In the genomic region with DNA sequence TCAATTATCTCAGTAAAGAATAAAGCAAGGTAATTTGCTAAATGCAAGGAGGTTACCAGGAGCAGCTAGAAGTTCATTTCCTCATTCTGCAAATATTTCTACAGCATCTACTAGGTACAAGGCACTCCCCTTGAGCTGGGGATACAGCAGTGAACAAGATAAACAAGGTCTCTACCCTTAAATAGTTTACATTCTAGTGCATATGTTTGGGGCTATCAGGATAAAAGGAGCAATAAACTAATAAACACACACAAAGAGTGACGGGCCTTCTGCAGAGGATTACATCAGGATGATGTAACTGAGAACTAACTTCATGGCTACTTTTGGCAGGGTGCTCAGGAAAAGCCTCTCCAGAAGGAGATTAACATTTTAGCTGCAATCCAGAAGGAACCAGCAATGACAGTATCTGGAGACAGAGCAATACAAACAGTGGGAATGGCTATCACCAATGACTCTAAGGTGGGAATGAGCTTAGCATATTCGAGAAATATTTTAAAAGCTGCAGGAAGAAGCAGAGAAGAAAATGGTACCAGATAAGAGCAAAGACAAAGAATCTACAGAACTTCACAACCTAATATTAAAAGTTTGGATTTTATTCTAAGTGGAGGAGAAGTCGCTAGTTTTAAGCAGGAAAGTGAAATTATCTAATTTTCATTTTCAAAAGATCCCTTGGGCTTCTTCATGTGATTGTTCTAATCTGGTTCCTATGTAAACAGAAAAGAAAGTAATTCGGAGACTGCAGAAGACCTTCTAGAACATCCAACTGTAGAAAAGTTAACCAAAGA, we compare ENCODE assay signal across 12 cellular contexts. TPM values are rescaled to one million over a fixed set of nuclear protein-coding genes. Genes with fewer than 3 reads are reported as not detected.
DNase-seq lines count a peak whose midpoint lies in the region; ATAC-seq and TF ChIP-seq lines count a peak whose summit lies in the region.
"Had no signal": no experiment of that assay in that cellular context is flagged by ENCODE, and none has a peak within 500 bp of the region (broad histone marks: within the 10 kb centered on the region; RNA-seq: fewer than 3 reads in every experiment).

No MANE protein-coding gene starts in this region.

- H3K9me3 ChIP-seq in mammary epithelial cell (replicated peaks; ENCODE audit: insufficient read depth, low read length) (no peaks in the 10 kb centered on the region), WERI-Rb-1 (ENCODE audit: severe bottlenecking) (no peaks in the 10 kb centered on the region), right cardiac atrium (ENCODE audit: control insufficient read depth, low read length) (no peaks in the 10 kb centered on the region)

- H3K27ac Mint-ChIP-seq in MCF 10A (ENCODE audit: low read depth, unreplicated experiment) = peak overlapping the region; percentile 39
- H3K27ac Mint-ChIP-seq: CD4-positive, alpha-beta T cell had no signal

- BruUV-seq in MCF 10A (replicated peaks; lab: Mats Ljungman, UMichigan) (TSS peak; percentile 82), mammary epithelial cell (replicated peaks; lab: Mats Ljungman, UMichigan) (no TSS peak)

- POLR2A ChIA-PET in MCF 10A (lab: Yijun Ruan, JAX) = interaction anchor here (0.7 to 14.0 kb wide), 4 partner anchors 9 to 24 kb away, joined by 4 to 176 read pairs (median 6); a partner anchor contains a TSS

- CTCF ChIA-PET in MCF 10A (lab: Yijun Ruan, JAX) (interaction anchor here (0.5 to 2.8 kb wide), 12 partner anchors 8 to 1022 kb away, joined by 3 to 10 read pairs (median 4); a partner anchor contains a TSS), mammary epithelial cell (lab: Charles Lee; ENCODE audit: low non-redundant PET) (interaction anchor here (0.6 kb wide), 1 partner anchor 51 kb away, joined by 3 read pairs; no protein-coding TSS in a partner anchor)

- DNase-seq in MCF 10A (ENCODE audit: unreplicated experiment) (peak; percentile 44), mammary epithelial cell (no peak), WERI-Rb-1 (peak; percentile 7), right cardiac atrium (no peak), NCI-H1417 treated with DMSO at 0.1 percent for 48 hours (lab: John Stamatoyannopoulos, UW) (no peak), COR-L47 (lab: John Stamatoyannopoulos, UW) (no peak)
- no peak for DNase-seq in activated T-cell treated with anti-CD3 and anti-CD28 coated beads, Interleukin-2, amount 50 U/mL, for 48 hours
- DNase-seq: CD4-positive, alpha-beta T cell; kidney; stimulated activated naive CD8-positive, alpha-beta T cell treated with anti-CD3 and anti-CD28 coated beads, Interleukin-15, amount 100 ng/mL, for 72 hours; T1000 had no signal

- TF ChIP-seq CTCF in MCF 10A (IDR thresholded peaks at IDR 0.05; ENCODE audit: unreplicated experiment) (no peak), mammary epithelial cell (conservative IDR thresholded peaks at IDR 0.05 in 1 of 2, IDR thresholded peaks at IDR 0.05 in 1 of 2; ENCODE audit: extremely low read depth in 1 of 2, insufficient read depth in 1 of 2, low read depth in 1 of 2, low read length in 2 of 2) (no peak), WERI-Rb-1 (IDR thresholded peaks at IDR 0.05; ENCODE audit: low read depth, low read length) (no peak)

- no peaks in the 10 kb centered on the region for H3K27me3 ChIP-seq in mammary epithelial cell (ENCODE audit: insufficient read depth, low read length)
- H3K27me3 ChIP-seq in WERI-Rb-1 (ENCODE audit: insufficient read depth, low read depth, severe bottlenecking) = no peaks in the 10 kb centered on the region
- no peaks in the 10 kb centered on the region for H3K27me3 ChIP-seq in right cardiac atrium (ENCODE audit: control insufficient read depth, insufficient read depth)

- no peak overlapping the region for H3K4me3 ChIP-seq in mammary epithelial cell (replicated peaks in 1 of 3; ENCODE audit: insufficient read depth in 1 of 3, low read depth in 2 of 3, low read length in 3 of 3)
- H3K4me3 ChIP-seq in WERI-Rb-1 (ENCODE audit: low read depth, low read length) = no peak overlapping the region
- H3K4me3 ChIP-seq in right cardiac atrium (ENCODE audit: low read length) = no peak overlapping the region

- dilution Hi-C loops in mammary epithelial cell (cut with HindIII; ENCODE audit: low sequenced_read_pairs) = loop anchor here (5.0 kb wide), 1 partner anchor 38 kb away; no protein-coding TSS in a partner anchor

- no peak overlapping the region for H3K4me2 ChIP-seq in mammary epithelial cell (ENCODE audit: insufficient read depth, low read depth, low read length)

- H3K4me1 Mint-ChIP-seq in MCF 10A (ENCODE audit: insufficient read depth, unreplicated experiment) = peaks cover 33% of the 10 kb centered on the region

- H3K4me1 ChIP-seq in mammary epithelial cell (ENCODE audit: insufficient read depth, low read length) (peaks cover 12% of the 10 kb centered on the region), right cardiac atrium (ENCODE audit: control insufficient read depth, insufficient read depth, low read length) (peaks cover 13% of the 10 kb centered on the region)

- H3K36me3 ChIP-seq in mammary epithelial cell (ENCODE audit: insufficient read depth, low read length) = peaks cover 4% of the 10 kb centered on the region
- no peaks in the 10 kb centered on the region for H3K36me3 ChIP-seq in WERI-Rb-1

- H3K9ac ChIP-seq in mammary epithelial cell (ENCODE audit: insufficient read depth, low read length) = no peak overlapping the region

- H3K4me3 Mint-ChIP-seq in MCF 10A (ENCODE audit: unreplicated experiment) = no peak overlapping the region
- H3K4me3 Mint-ChIP-seq: CD4-positive, alpha-beta T cell; stimulated activated naive CD8-positive, alpha-beta T cell treated with anti-CD3 and anti-CD28 coated beads, Interleukin-15, amount 100 ng/mL, for 72 hours had no signal

- no peak overlapping the region for H2AFZ ChIP-seq in mammary epithelial cell (ENCODE audit: low read depth, low read length)

- intact Hi-C loops in MCF 10A (cut with micrococcal nuclease) = loop anchor here (10.0 kb wide), 1 partner anchor 175 kb away; no protein-coding TSS in a partner anchor
- intact Hi-C loops in mammary epithelial cell (cut with micrococcal nuclease) = no loop called here
- intact Hi-C loops in right cardiac atrium (cut with DNase I) = no loop called here

- ATAC-seq in right cardiac atrium (peak; percentile 87 to 88), GM21825 (IDR thresholded peaks at IDR 0.05; ENCODE audit: unreplicated experiment) (no peak)
- ATAC-seq: stimulated activated naive CD8-positive, alpha-beta T cell treated with anti-CD3 and anti-CD28 coated beads, Interleukin-15, amount 100 ng/mL, for 72 hours had no signal

- no peaks in the 10 kb centered on the region for H4K20me1 ChIP-seq in mammary epithelial cell (ENCODE audit: insufficient read depth, low read length)

- peaks cover 26% of the 10 kb centered on the region for H3K36me3 Mint-ChIP-seq in MCF 10A (ENCODE audit: insufficient read depth, unreplicated experiment)

- in situ Hi-C loops in mammary epithelial cell (cut with MboI; ENCODE audit: low sequenced_read_pairs in 2 of 2) = loop anchor here in 1 of 2 donors (25.0 kb wide), 1 partner anchor 517 kb away; a partner anchor contains a TSS

- H3K79me2 ChIP-seq in mammary epithelial cell (ENCODE audit: insufficient read depth, low read length) = peaks cover 48% of the 10 kb centered on the region

- H3K27ac ChIP-seq in mammary epithelial cell (ENCODE audit: insufficient read depth, low read depth, low read length) (no peak overlapping the region), WERI-Rb-1 (no peak overlapping the region), right cardiac atrium (ENCODE audit: low read length) (no peak overlapping the region)

- WGBS in mammary epithelial cell (ENCODE audit: low coverage, missing lambda C conversion rate) = 98% methylated on average over 4 of the region's 4 CpGs
- WGBS in right cardiac atrium = 35% methylated on average over 4 of the region's 4 CpGs

- H3K9me3 Mint-ChIP-seq in MCF 10A (ENCODE audit: unreplicated experiment) = no peaks in the 10 kb centered on the region
- H3K9me3 Mint-ChIP-seq: CD4-positive, alpha-beta T cell; stimulated activated naive CD8-positive, alpha-beta T cell treated with anti-CD3 and anti-CD28 coated beads, Interleukin-15, amount 100 ng/mL, for 72 hours had no signal

- no peaks in the 10 kb centered on the region for H3K27me3 Mint-ChIP-seq in MCF 10A (ENCODE audit: insufficient read depth, unreplicated experiment)
- H3K27me3 Mint-ChIP-seq: CD4-positive, alpha-beta T cell; stimulated activated naive CD8-positive, alpha-beta T cell treated with anti-CD3 and anti-CD28 coated beads, Interleukin-15, amount 100 ng/mL, for 72 hours had no signal

RNA-seq across cellular contexts. Expression of a gene that starts 25.8 kb away (rescaled TPM):
- total RNA-seq in MCF 10A (2022) (62.4 and 64.0 TPM in 2 replicates), mammary epithelial cell (10 to 100 TPM; 13.7 to 19.4 TPM), right cardiac atrium (10 to 100 TPM; 25.9 to 29.7 (median 29.6) TPM)
- polyA plus RNA-seq in mammary epithelial cell (10.1 TPM), right cardiac atrium (9.8 TPM)
- polyA minus RNA-seq in mammary epithelial cell = 48.1 TPM

Comparison
In these comparisons a context has a peak if more than half of its experiments do, and no peak if none do; other contexts are left out.
1. DNase-seq: peak in MCF 10A (single experiment) and WERI-Rb-1 (single experiment); none in mammary epithelial cell (single experiment), right cardiac atrium (0 of 3), NCI-H1417 treated with DMSO at 0.1 percent for 48 hours (single experiment), COR-L47 (single experiment) and activated T-cell treated with anti-CD3 and anti-CD28 coated beads, Interleukin-2, amount 50 U/mL, for 48 hours (0 of 2).